In the genomic region with DNA sequence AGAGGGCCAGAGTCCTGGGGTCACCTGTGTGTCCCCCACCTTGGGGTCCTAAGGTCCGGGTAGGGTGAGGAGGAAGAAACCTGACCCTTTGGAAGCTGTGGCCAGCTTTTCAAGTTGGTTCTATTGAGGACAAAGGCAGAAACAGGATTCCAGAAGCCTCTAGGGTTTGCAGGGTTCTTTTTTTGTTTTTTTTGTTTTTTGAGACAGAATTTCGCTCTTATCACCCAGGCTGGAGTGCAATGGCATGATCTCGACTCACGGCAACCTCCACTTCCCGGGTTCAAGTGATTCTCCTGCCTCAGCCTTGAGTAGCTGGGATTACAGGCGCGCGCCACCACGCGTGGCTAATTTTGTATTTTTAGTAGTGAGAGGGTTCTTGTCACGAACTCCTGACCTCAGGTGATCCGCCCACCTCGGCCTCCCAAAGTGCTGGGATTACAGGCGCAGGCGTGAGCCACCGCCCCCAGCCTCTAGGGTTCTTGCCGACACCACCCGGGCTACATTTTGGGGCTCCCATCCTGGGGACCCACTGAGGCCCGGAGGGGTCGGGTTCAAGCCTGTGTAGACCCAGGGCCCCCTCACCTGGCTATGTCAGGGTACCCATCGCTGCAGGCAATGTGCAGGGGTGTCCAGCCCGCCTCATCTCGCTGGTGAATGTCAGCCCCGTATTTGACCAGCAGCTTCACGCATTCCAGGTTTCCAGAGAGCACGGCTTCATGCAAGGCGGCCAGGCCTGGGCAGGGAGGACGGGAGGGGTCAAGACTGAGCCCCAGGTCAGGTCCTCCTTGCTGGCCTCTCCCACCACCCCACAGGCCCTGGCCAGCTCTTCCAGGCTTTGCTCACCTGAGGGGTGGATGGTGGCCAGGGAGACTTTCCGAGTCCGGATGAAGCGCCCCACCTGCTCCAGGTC, we compare ENCODE assay signal across 8 cellular contexts. TPM values are rescaled to one million over a fixed set of nuclear protein-coding genes. Genes with fewer than 3 reads are reported as not detected.
A peak's percentile ranks its signal among the peaks of the same experiment; 100 is the strongest.
DNase-seq lines count a peak whose midpoint lies in the region; ATAC-seq and TF ChIP-seq lines count a peak whose summit lies in the region.

No MANE protein-coding gene starts in this region.

- no peaks in the 10 kb centered on the region for H3K9me2 ChIP-seq in SU-DHL-6 (replicated peaks; ENCODE audit: insufficient read depth, low read length)

- peaks cover 0 to 27% (median 25%) of the 10 kb centered on the region in 4 donors for H3K4me1 ChIP-seq in sigmoid colon

- DNase-seq in fibroblast of the aortic adventitia (ENCODE audit: low read depth) (no peak), sigmoid colon (no peak), NCI-H1048 (lab: John Stamatoyannopoulos, UW) (no peak)

- intact Hi-C loops in sigmoid colon (cut with DNase I), result loop anchor here (5.0 kb wide), 1 partner anchor 38 kb away; a partner anchor contains a TSS

- no peaks in the 10 kb centered on the region for H3K27me3 ChIP-seq in SU-DHL-6 (ENCODE audit: low read length)
- H3K27me3 ChIP-seq in sigmoid colon, result no peaks in the 10 kb centered on the region

- ATAC-seq in GM19324 (IDR thresholded peaks at IDR 0.05; ENCODE audit: low FRiP score, unreplicated experiment) (peak; percentile 1), HG03108 (IDR thresholded peaks at IDR 0.05; ENCODE audit: unreplicated experiment) (no peak), GM21528 (IDR thresholded peaks at IDR 0.05; ENCODE audit: low FRiP score, unreplicated experiment) (no peak), HG02938 (IDR thresholded peaks at IDR 0.05; ENCODE audit: unreplicated experiment) (no peak)

- H3K9me3 ChIP-seq in SU-DHL-6 (ENCODE audit: insufficient read depth, low read length) (no peaks in the 10 kb centered on the region), sigmoid colon (no peaks in the 10 kb centered on the region)

- H4K20me1 ChIP-seq in SU-DHL-6 (ENCODE audit: low read depth, low read length), result no peaks in the 10 kb centered on the region

- H3F3A ChIP-seq in SU-DHL-6 (ENCODE audit: insufficient read depth), result no peaks in the 10 kb centered on the region

- H3K27ac ChIP-seq in SU-DHL-6 (ENCODE audit: low read depth, low read length) (peak overlapping the region; percentile 57; the same call in 1 of the 2 replicates), sigmoid colon (peak overlapping the region; percentile 83 to 95 (median 92))

- peak overlapping the region; percentile 82 for H3K4me3 ChIP-seq in SU-DHL-6 (ENCODE audit: insufficient read depth, low read length, poor library complexity, severe bottlenecking)
- H3K4me3 ChIP-seq in fibroblast of the aortic adventitia (ENCODE audit: low read depth, low read length), result peak overlapping the region; percentile 80
- peak overlapping the region; percentile 82 to 99 (median 92) for H3K4me3 ChIP-seq in sigmoid colon

- peak overlapping the region; percentile 84 for H3K9ac ChIP-seq in SU-DHL-6 (ENCODE audit: low read length)

- TF ChIP-seq CTCF in SU-DHL-6 (IDR thresholded peaks at IDR 0.05; ENCODE audit: insufficient read depth, low read length, poor library complexity, severe bottlenecking) (no peak), fibroblast of the aortic adventitia (IDR thresholded peaks at IDR 0.05; ENCODE audit: insufficient read depth, low read length) (no peak), sigmoid colon (IDR thresholded peaks at IDR 0.05) (no peak)

- no peak for TF ChIP-seq POLR2A in sigmoid colon (IDR thresholded peaks at IDR 0.05)

- H3K4me2 ChIP-seq in SU-DHL-6 (ENCODE audit: low read depth, low read length, poor library complexity, severe bottlenecking), result peak overlapping the region; percentile 90

- no peak overlapping the region for H2AFZ ChIP-seq in SU-DHL-6 (ENCODE audit: low read depth, low read length, severe bottlenecking)

- no peaks in the 10 kb centered on the region for H3K36me3 ChIP-seq in SU-DHL-6 (ENCODE audit: low read length)
- H3K36me3 ChIP-seq in sigmoid colon, result no peaks in the 10 kb centered on the region

- 88% methylated on average over 31 of the region's 31 CpGs for WGBS in sigmoid colon, 2 donors

- H3K79me2 ChIP-seq in SU-DHL-6 (ENCODE audit: insufficient read depth, low read length), result no peaks in the 10 kb centered on the region

- TF ChIP-seq EP300 in sigmoid colon (IDR thresholded peaks at IDR 0.05), result no peak

RNA-seq across cellular contexts. Expression of a gene that starts 0.7 kb away (rescaled TPM):
- not detected in 2 replicates for total RNA-seq in fibroblast of the aortic adventitia (ENCODE audit: low replicate concordance)
- total RNA-seq in sigmoid colon, result not detected
- polyA plus RNA-seq in sigmoid colon, result under 1 TPM in 1 of 3 donors, not detected in 2; 0.50 TPM

RNA-seq across cellular contexts. Expression of a gene that starts 1.1 kb away (rescaled TPM):
- total RNA-seq in fibroblast of the aortic adventitia (ENCODE audit: low replicate concordance), result 130 and 195 TPM in 2 replicates
- total RNA-seq in sigmoid colon, result 100 to 1,000 TPM; 116 to 129 (median 122) TPM
- polyA plus RNA-seq in sigmoid colon, result 10 to 100 TPM; 37.0 to 82.9 (median 78.0) TPM

RNA-seq across cellular contexts. Expression of a gene that starts 26.2 kb away (rescaled TPM):
- total RNA-seq in fibroblast of the aortic adventitia (ENCODE audit: low replicate concordance) (763 and 1,500 TPM in 2 replicates), sigmoid colon (100 to 1,000 TPM; 201 to 338 (median 268) TPM)
- polyA plus RNA-seq in sigmoid colon, result 100 to 1,000 TPM; 153 to 750 (median 227) TPM

RNA-seq across cellular contexts. Expression of a gene that starts 30.2 kb away (rescaled TPM):
- total RNA-seq in fibroblast of the aortic adventitia (ENCODE audit: low replicate concordance), result not detected in 2 replicates
- total RNA-seq in sigmoid colon, result 1 to 10 TPM in 2 of 4 donors, under 1 TPM in 2; 0.27 to 1.4 (median 0.72) TPM
- under 1 TPM in 1 of 3 donors, not detected in 2; 0.96 TPM for polyA plus RNA-seq in sigmoid colon

RNA-seq across cellular contexts. Expression of a gene that starts 37.0 kb away (rescaled TPM):
- total RNA-seq in fibroblast of the aortic adventitia (ENCODE audit: low replicate concordance) (95.1 and 149 TPM in 2 replicates), sigmoid colon (10 to 100 TPM; 67.0 to 99.5 (median 74.1) TPM)
- 100 to 1,000 TPM; 252 to 452 (median 385) TPM for polyA plus RNA-seq in sigmoid colon
